In the genomic region with DNA sequence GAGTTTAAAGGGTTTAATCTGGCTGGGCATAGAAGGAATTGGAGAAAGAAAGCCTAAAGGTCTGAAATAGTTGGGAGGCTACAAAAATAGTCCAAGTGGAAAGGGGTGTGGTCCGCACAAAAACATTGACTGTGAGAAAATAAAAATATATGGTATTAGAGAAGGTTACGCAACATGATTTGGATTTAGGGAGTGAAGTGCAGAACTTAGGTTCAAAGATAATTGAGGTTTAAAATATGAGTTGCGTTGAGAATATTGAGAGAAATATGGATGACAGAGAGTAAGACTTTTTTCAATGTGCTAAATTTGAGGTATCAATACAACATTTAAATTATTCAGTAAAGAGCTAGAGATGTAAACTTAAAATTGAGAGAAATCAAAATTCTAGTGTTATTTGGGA, we compare ENCODE assay signal across 3 cellular contexts.
A peak's percentile ranks its signal among the peaks of the same experiment; 100 is the strongest.
TF ChIP-seq lines count a peak whose summit lies in the region.

No MANE protein-coding gene starts in this region.

TF ChIP-seq in IMR-90, 13 proteins besides CTCF, POLR2A, EP300 and RAD21:
- TF ChIP-seq RFX5 (IDR thresholded peaks at IDR 0.05; ENCODE audit: low read depth, low read length) = no peak
- TF ChIP-seq SMC3 (IDR thresholded peaks at IDR 0.05; ENCODE audit: low read depth, low read length) = no peak
- TF ChIP-seq CEBPB (IDR thresholded peaks at IDR 0.05; ENCODE audit: low read depth, low read length) = peak; percentile 71
- no peak for TF ChIP-seq MXI1 (IDR thresholded peaks at IDR 0.05; ENCODE audit: borderline replicate concordance, low read depth, low read length)

TF ChIP-seq in Ishikawa, 13 proteins besides CTCF, POLR2A, EP300 and RAD21:
- TF ChIP-seq CEBPB (IDR thresholded peaks at IDR 0.05) (0 out of 2 replicates have a peak, but pooled peaks have one; percentile 19), TEAD4 (IDR thresholded peaks at IDR 0.05) (no peak)
TF ChIP-seq in Ishikawa: peak in this region for 1.

TF ChIP-seq in K562, 482 proteins besides CTCF, POLR2A, EP300 and RAD21:
- no peak for TF ChIP-seq POLR2B (IDR thresholded peaks at IDR 0.05; ENCODE audit: low read depth, partially characterized antibody)
- TF ChIP-seq GATAD2A (IDR thresholded peaks at IDR 0.05) = no peak
- no peak for TF ChIP-seq NFXL1 (CRISPR knock-in tag; IDR thresholded peaks at IDR 0.05)
- no peak for TF ChIP-seq ZNF282 (CRISPR knock-in tag; IDR thresholded peaks at IDR 0.05)
- no peak for TF ChIP-seq FOXM1 (IDR thresholded peaks at IDR 0.05; ENCODE audit: low read depth)
- no peak for TF ChIP-seq FOXM1 (CRISPR knock-in tag; IDR thresholded peaks at IDR 0.05; ENCODE audit: low read depth)
- no peak for TF ChIP-seq GATAD2B (IDR thresholded peaks at IDR 0.05; ENCODE audit: borderline replicate concordance)
- TF ChIP-seq, protein P1, sequence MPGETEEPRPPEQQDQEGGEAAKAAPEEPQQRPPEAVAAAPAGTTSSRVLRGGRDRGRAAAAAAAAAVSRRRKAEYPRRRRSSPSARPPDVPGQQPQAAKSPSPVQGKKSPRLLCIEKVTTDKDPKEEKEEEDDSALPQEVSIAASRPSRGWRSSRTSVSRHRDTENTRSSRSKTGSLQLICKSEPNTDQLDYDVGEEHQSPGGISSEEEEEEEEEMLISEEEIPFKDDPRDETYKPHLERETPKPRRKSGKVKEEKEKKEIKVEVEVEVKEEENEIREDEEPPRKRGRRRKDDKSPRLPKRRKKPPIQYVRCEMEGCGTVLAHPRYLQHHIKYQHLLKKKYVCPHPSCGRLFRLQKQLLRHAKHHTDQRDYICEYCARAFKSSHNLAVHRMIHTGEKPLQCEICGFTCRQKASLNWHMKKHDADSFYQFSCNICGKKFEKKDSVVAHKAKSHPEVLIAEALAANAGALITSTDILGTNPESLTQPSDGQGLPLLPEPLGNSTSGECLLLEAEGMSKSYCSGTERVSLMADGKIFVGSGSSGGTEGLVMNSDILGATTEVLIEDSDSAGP (CRISPR knock-in tag; IDR thresholded peaks at IDR 0.05) = no peak
- TF ChIP-seq SMARCC2 (IDR thresholded peaks at IDR 0.05; ENCODE audit: low read depth) = no peak
- no peak for TF ChIP-seq KLF10 (CRISPR knock-in tag; IDR thresholded peaks at IDR 0.05)
- no peak for TF ChIP-seq YBX1 (IDR thresholded peaks at IDR 0.05)
- TF ChIP-seq CSDE1 (IDR thresholded peaks at IDR 0.05) = no peak
- no peak for TF ChIP-seq BACH1 (tag; IDR thresholded peaks at IDR 0.05)
- TF ChIP-seq, protein P2, sequence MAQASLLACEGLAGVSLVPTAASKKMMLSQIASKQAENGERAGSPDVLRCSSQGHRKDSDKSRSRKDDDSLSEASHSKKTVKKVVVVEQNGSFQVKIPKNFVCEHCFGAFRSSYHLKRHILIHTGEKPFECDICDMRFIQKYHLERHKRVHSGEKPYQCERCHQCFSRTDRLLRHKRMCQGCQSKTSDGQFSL (CRISPR knock-in tag; IDR thresholded peaks at IDR 0.05) = no peak
- TF ChIP-seq, protein P2 (tag; IDR thresholded peaks at IDR 0.05) = no peak
- TF ChIP-seq CEBPG (CRISPR knock-in tag; IDR thresholded peaks at IDR 0.05) = no peak
- peak in 1 of 2 experiments; percentile 51; a peak in 1 of 4 replicates for TF ChIP-seq CEBPG (tag; conservative IDR thresholded peaks at IDR 0.05 in 1 of 2, IDR thresholded peaks at IDR 0.05 in 1 of 2)
- TF ChIP-seq CEBPB (tag; IDR thresholded peaks at IDR 0.05) = peak; percentile 44
